Comparison of ENCODE assay signal across 1 cellular context in genomic region chr4:94207469-94208224, GRCh38.
TF ChIP-seq lines count a peak whose summit lies in the region.

SMARCAD1 (plus strand) TSS chr4:94207865; CDS start chr4:94208395, 530 bp downstream.

TF ChIP-seq in K562, 482 proteins besides CTCF, POLR2A, EP300 and RAD21 (continued from another document and continues in another):
- peak; percentile 96 for TF ChIP-seq MGA (IDR thresholded peaks at IDR 0.05)
- peak; percentile 100 for TF ChIP-seq ATF3 (IDR thresholded peaks at IDR 0.05)
- TF ChIP-seq ATF3 (CRISPR knock-in tag; conservative IDR thresholded peaks at IDR 0.05), result peak; percentile 91
- TF ChIP-seq TCF15 (CRISPR knock-in tag; IDR thresholded peaks at IDR 0.05), result no peak
- TF ChIP-seq PCBP2 (IDR thresholded peaks at IDR 0.05; ENCODE audit: low read depth, low read length, poor library complexity, severe bottlenecking), result no peak
- TF ChIP-seq ADNP (tag; IDR thresholded peaks at IDR 0.05), result no peak
- no peak for TF ChIP-seq ZNF398 (CRISPR knock-in tag; IDR thresholded peaks at IDR 0.05)
- no peak for TF ChIP-seq E2F3 (CRISPR knock-in tag; IDR thresholded peaks at IDR 0.05)
- TF ChIP-seq RHOXF2B (CRISPR knock-in tag; conservative IDR thresholded peaks at IDR 0.05), result no peak
- peak in 1 of 2 experiments; percentile 92; a peak in 1 of 4 replicates for TF ChIP-seq SIN3A (IDR thresholded peaks at IDR 0.05; ENCODE audit: borderline replicate concordance in 2 of 2, control insufficient read depth in 1 of 2, low read depth in 2 of 2, low read length in 2 of 2)
- TF ChIP-seq ATF1 (CRISPR knock-in tag; IDR thresholded peaks at IDR 0.05), result peak; percentile 82
- peak; percentile 99 for TF ChIP-seq ATF1 (tag; IDR thresholded peaks at IDR 0.05)
- TF ChIP-seq ZBTB49 (CRISPR knock-in tag; IDR thresholded peaks at IDR 0.05; ENCODE audit: borderline replicate concordance), result no peak
- peak in 1 of 2 experiments; percentile 63; a peak in 1 of 4 replicates for TF ChIP-seq TBL1XR1 (IDR thresholded peaks at IDR 0.05; ENCODE audit: low read length in 2 of 2)
- no peak for TF ChIP-seq KLF16 (IDR thresholded peaks at IDR 0.05)
- TF ChIP-seq USF2 (CRISPR knock-in tag; IDR thresholded peaks at IDR 0.05), result no peak
- TF ChIP-seq ZNF212 (CRISPR knock-in tag; IDR thresholded peaks at IDR 0.05), result no peak
- no peak for TF ChIP-seq ELK1 (CRISPR knock-in tag; IDR thresholded peaks at IDR 0.05)
- TF ChIP-seq ZNF766 (CRISPR knock-in tag; conservative IDR thresholded peaks at IDR 0.05), result peak; percentile 92
- no peak for TF ChIP-seq ZNF347 (CRISPR knock-in tag; IDR thresholded peaks at IDR 0.05; ENCODE audit: low read depth)
- peak; percentile 74 for TF ChIP-seq LEF1 (IDR thresholded peaks at IDR 0.05)
- peak; percentile 78 for TF ChIP-seq FOXJ2 (tag; IDR thresholded peaks at IDR 0.05)
- no peak for TF ChIP-seq IRF2 (CRISPR knock-in tag; IDR thresholded peaks at IDR 0.05)
- no peak for TF ChIP-seq MTF1 (CRISPR knock-in tag; IDR thresholded peaks at IDR 0.05; ENCODE audit: borderline replicate concordance)
- TF ChIP-seq SMAD1 (IDR thresholded peaks at IDR 0.05; ENCODE audit: low read depth, low read length, partially characterized antibody), result peak; percentile 56
- no peak for TF ChIP-seq TAF15 (IDR thresholded peaks at IDR 0.05; ENCODE audit: low read depth, low read length)
- TF ChIP-seq MED1 (CRISPR knock-in tag; IDR thresholded peaks at IDR 0.05; ENCODE audit: borderline replicate concordance), result no peak
- TF ChIP-seq ZNF175 (CRISPR knock-in tag; IDR thresholded peaks at IDR 0.05; ENCODE audit: low read depth), result 0 out of 2 replicates have a peak, but pooled peaks have one; percentile 34
- peak in 1 of 3 experiments; percentile 10 for TF ChIP-seq YY1 (IDR thresholded peaks at IDR 0.05; ENCODE audit: borderline replicate concordance in 1 of 3, control insufficient read depth in 1 of 3, extremely low read depth in 1 of 3, insufficient read depth in 3 of 3, insufficient read length in 1 of 3, insufficient replicate concordance in 2 of 3, low read depth in 1 of 3, low read length in 2 of 3)
- no peak for TF ChIP-seq HSF4 (CRISPR knock-in tag; IDR thresholded peaks at IDR 0.05; ENCODE audit: borderline replicate concordance)
- no peak for TF ChIP-seq ZNF121 (CRISPR knock-in tag; conservative IDR thresholded peaks at IDR 0.05)
- TF ChIP-seq SETDB1 (IDR thresholded peaks at IDR 0.05; ENCODE audit: low read length), result no peak
- TF ChIP-seq POLR2B (IDR thresholded peaks at IDR 0.05; ENCODE audit: low read depth, partially characterized antibody), result peak; percentile 80
- TF ChIP-seq ZNF717 (CRISPR knock-in tag; IDR thresholded peaks at IDR 0.05), result no peak
- TF ChIP-seq ASH1L (IDR thresholded peaks at IDR 0.05; ENCODE audit: borderline replicate concordance, low read depth, partially characterized antibody), result peak; percentile 39
- TF ChIP-seq RBM14 (IDR thresholded peaks at IDR 0.05; ENCODE audit: borderline replicate concordance, insufficient read depth, low read depth, low read length), result no peak
- no peak for TF ChIP-seq PREB (CRISPR knock-in tag; IDR thresholded peaks at IDR 0.05)
- no peak for TF ChIP-seq MAFG (tag; conservative IDR thresholded peaks at IDR 0.05)
- TF ChIP-seq ATF7 (IDR thresholded peaks at IDR 0.05), result peak; percentile 96
- no peak for TF ChIP-seq ZNF696 (CRISPR knock-in tag; conservative IDR thresholded peaks at IDR 0.05)
- TF ChIP-seq SLC30A9 (CRISPR knock-in tag; IDR thresholded peaks at IDR 0.05), result no peak
- no peak for TF ChIP-seq ZNF24 (IDR thresholded peaks at IDR 0.05)
- TF ChIP-seq ZNF764 (CRISPR knock-in tag; IDR thresholded peaks at IDR 0.05; ENCODE audit: low read depth), result no peak
- TF ChIP-seq KDM4B (IDR thresholded peaks at IDR 0.05; ENCODE audit: borderline replicate concordance in 2 of 2, low read depth in 1 of 2), result peak in 1 of 2 experiments; percentile 55; a peak in 1 of 4 replicates
- TF ChIP-seq SMARCB1 (IDR thresholded peaks at IDR 0.05; ENCODE audit: insufficient read length, low read depth), result no peak
